ENCODE assay signal across 1 cellular context in genomic region chr13:95404141-95404882, GRCh38.
A peak's percentile ranks its signal among the peaks of the same experiment; 100 is the strongest.
TF ChIP-seq lines count a peak whose summit lies in the region.

No MANE protein-coding gene starts in this region.

TF ChIP-seq in GM12878, 131 proteins besides CTCF, POLR2A, EP300 and RAD21 (continued from another document):
- no peak for TF ChIP-seq BCL3 (IDR thresholded peaks at IDR 0.05; ENCODE audit: borderline replicate concordance, insufficient read depth, low read depth, low read length, poor library complexity, severe bottlenecking)
- TF ChIP-seq USF2 (IDR thresholded peaks at IDR 0.05; ENCODE audit: borderline replicate concordance, low read depth, low read length), result no peak
- TF ChIP-seq ZNF592 (IDR thresholded peaks at IDR 0.05), result no peak
- TF ChIP-seq FOXM1 (IDR thresholded peaks at IDR 0.05; ENCODE audit: low read depth, low read length), result peak; percentile 52
- 0 out of 2 replicates have a peak, but pooled peaks have one; percentile 18 for TF ChIP-seq NR2F1 (conservative IDR thresholded peaks at IDR 0.05)
- no peak for TF ChIP-seq CHD2 (IDR thresholded peaks at IDR 0.05; ENCODE audit: borderline replicate concordance, low read depth, low read length)
- TF ChIP-seq SMARCA5 (IDR thresholded peaks at IDR 0.05), result no peak
- peak; percentile 80 for TF ChIP-seq YY1 (IDR thresholded peaks at IDR 0.05; ENCODE audit: low read depth, low read length)
- no peak for TF ChIP-seq CBFB (IDR thresholded peaks at IDR 0.05; ENCODE audit: low read depth)
- no peak for TF ChIP-seq YBX1 (IDR thresholded peaks at IDR 0.05)
- peak; percentile 69; the same call in 1 of the 2 replicates for TF ChIP-seq TCF3 (IDR thresholded peaks at IDR 0.05; ENCODE audit: borderline replicate concordance, insufficient read depth, low read depth, low read length)
- no peak for TF ChIP-seq ZBTB33 (IDR thresholded peaks at IDR 0.05)
- no peak for TF ChIP-seq NFXL1 (IDR thresholded peaks at IDR 0.05; ENCODE audit: borderline replicate concordance)
- TF ChIP-seq IKZF1 (conservative IDR thresholded peaks at IDR 0.05), result 0 out of 2 replicates have a peak, but pooled peaks have one; percentile 12
- TF ChIP-seq CUX1 (IDR thresholded peaks at IDR 0.05; ENCODE audit: insufficient replicate concordance, low read depth, low read length), result no peak
- no peak for TF ChIP-seq SP1 (IDR thresholded peaks at IDR 0.05; ENCODE audit: low read depth, low read length)
- no peak for TF ChIP-seq HCFC1 (IDR thresholded peaks at IDR 0.05; ENCODE audit: low read length)
- peak; percentile 35; the same call in 1 of the 2 replicates for TF ChIP-seq NBN (IDR thresholded peaks at IDR 0.05)
- no peak for TF ChIP-seq E2F4 (IDR thresholded peaks at IDR 0.05; ENCODE audit: low read depth, low read length)
- TF ChIP-seq ATF7 (IDR thresholded peaks at IDR 0.05; ENCODE audit: low read depth), result no peak
- no peak for TF ChIP-seq MTA2 (IDR thresholded peaks at IDR 0.05; ENCODE audit: low read depth)
- TF ChIP-seq ZBTB40 (IDR thresholded peaks at IDR 0.05; ENCODE audit: borderline replicate concordance), result no peak
- no peak for TF ChIP-seq ESRRA (IDR thresholded peaks at IDR 0.05; ENCODE audit: low read length)
- no peak for TF ChIP-seq MEF2B (IDR thresholded peaks at IDR 0.05; ENCODE audit: partially characterized antibody, poor library complexity, severe bottlenecking)
- TF ChIP-seq SIX5 (IDR thresholded peaks at IDR 0.05; ENCODE audit: low read depth, low read length, severe bottlenecking), result no peak
- no peak for TF ChIP-seq BRCA1 (IDR thresholded peaks at IDR 0.05; ENCODE audit: low read depth, low read length)
- no peak for TF ChIP-seq NFYA (IDR thresholded peaks at IDR 0.05; ENCODE audit: borderline replicate concordance, low read depth, low read length)
- TF ChIP-seq IRF4 (IDR thresholded peaks at IDR 0.05; ENCODE audit: low read depth, low read length), result no peak
TF ChIP-seq in GM12878: peak in this region for 11.
